Comparison of ENCODE assay signal across 20 cellular contexts in the genomic region with DNA sequence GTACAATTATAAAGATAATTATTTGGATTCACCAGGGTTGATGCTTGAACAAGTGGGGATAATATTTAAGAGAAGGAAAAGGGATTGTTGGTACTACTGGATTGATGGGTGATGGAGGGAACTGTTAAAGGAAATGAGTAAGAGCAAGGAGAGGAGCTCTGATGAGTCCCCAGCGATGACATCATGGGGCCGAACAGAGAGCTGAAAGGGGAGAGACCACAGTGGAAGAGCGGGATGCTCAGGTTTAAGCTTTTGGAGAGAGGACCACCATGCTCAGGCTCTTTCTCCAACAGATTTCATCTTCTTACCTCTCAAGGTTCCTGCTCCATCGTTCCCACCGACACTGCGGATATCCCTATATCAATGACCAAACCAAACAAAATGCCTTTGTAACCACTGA.
"Had no signal": no experiment of that assay in that cellular context is flagged by ENCODE, and none has a peak within 500 bp of the region (broad histone marks: within the 10 kb centered on the region; RNA-seq: fewer than 3 reads in every experiment).

No MANE protein-coding gene starts in this region.

- DNase-seq: cortex of kidney; effector CD4-positive, alpha-beta T cell; foreskin keratinocyte; heart left ventricle; kidney; natural killer cell; occipital lobe; ovary; retina; stimulated activated CD4-positive, alpha-beta T cell treated with anti-CD3 and anti-CD28 coated beads, Interleukin-12 subunit alpha, Interleukin-12 subunit beta, amount 100 ng/mL, for 4 hours; stimulated activated CD4-positive, alpha-beta T cell treated with anti-CD3 and anti-CD28 coated beads, Interleukin-1b, Interleukin-23, amount 100 ng/mL, for 48 hours; stimulated activated CD4-positive, alpha-beta T cell treated with anti-CD3 and anti-CD28 coated beads, Interleukin-4, amount 100 ng/mL, for 1 hour; stimulated activated naive CD4-positive, alpha-beta T cell treated with Interleukin-2 at 50 U/mL for 16 hours; stomach; thyroid gland; trophoblast cell had no signal

- ATAC-seq: foreskin keratinocyte; gastroesophageal sphincter; heart left ventricle; left lobe of liver; natural killer cell; sciatic nerve; stimulated activated effector memory CD8-positive, alpha-beta T cell treated with anti-CD3 and anti-CD28 coated beads, Interleukin-12 subunit alpha, Interleukin-12 subunit beta, amount 100 ng/mL, for 72 hours had no signal
